Comparison of ENCODE assay signal across 30 cellular contexts in genomic region chr2:151805961-151806360, GRCh38.
"Had no signal": no experiment of that assay in that cellular context is flagged by ENCODE, and none has a peak within 500 bp of the region (broad histone marks: within the 10 kb centered on the region; RNA-seq: fewer than 3 reads in every experiment).

No MANE protein-coding gene starts in this region.

- H3K27ac ChIP-seq: adrenal gland, body of pancreas, breast epithelium, Peyer's patch, SJSA1 had no signal

- H3K4me3 Mint-ChIP-seq: activated CD4-positive, alpha-beta T cell treated with anti-CD3 and anti-CD28 coated beads, Interleukin-2, amount 10 ng/mL, durations not matched to agents 24 days and 14 days; activated T-cell treated with anti-CD3 and anti-CD28 coated beads, Interleukin-2, amount 50 U/mL, for 72 hours; activated T-helper 17 cell treated with anti-CD3 and anti-CD28 coated beads, Interleukin-2, amount 50 U/mL, for 72 hours; T-helper 1 cell treated with Interleukin-12 subunit alpha and Interleukin-12 subunit beta and Interleukin-4 antibody, amounts not matched to agents 30 μg/mL and 1 μg/mL, for 36 hours; T-helper 2 cell treated with Interferon-gamma antibody and Interleukin-4, amounts not matched to agents 5 μg/mL and 100 μg/mL, for 36 hours had no signal

- H3K4me3 ChIP-seq: adrenal gland, body of pancreas, breast epithelium, Peyer's patch, SJSA1 had no signal

- ATAC-seq: activated T-cell treated with anti-CD3 and anti-CD28 coated beads, Interleukin-2, amount 50 U/mL, for 72 hours; activated T-helper 17 cell treated with anti-CD3 and anti-CD28 coated beads, Interleukin-2, amount 50 U/mL, for 72 hours; body of pancreas; PC-3 had no signal

- H3K27me3 ChIP-seq: adrenal gland, body of pancreas, breast epithelium, Peyer's patch, SJSA1 had no signal

- FAIRE-seq: astrocyte had no signal

- H3K27me3 Mint-ChIP-seq: activated CD4-positive, alpha-beta T cell treated with anti-CD3 and anti-CD28 coated beads, Interleukin-2, amount 10 ng/mL, durations not matched to agents 24 days and 14 days; activated T-helper 17 cell treated with anti-CD3 and anti-CD28 coated beads, Interleukin-2, amount 50 U/mL, for 72 hours had no signal

- H3K27ac Mint-ChIP-seq: activated CD4-positive, alpha-beta T cell treated with anti-CD3 and anti-CD28 coated beads, Interleukin-2, amount 10 ng/mL, durations not matched to agents 24 days and 14 days; activated T-cell treated with anti-CD3 and anti-CD28 coated beads, Interleukin-2, amount 50 U/mL, for 72 hours; activated T-helper 17 cell treated with anti-CD3 and anti-CD28 coated beads, Interleukin-2, amount 50 U/mL, for 72 hours; T-helper 1 cell treated with Interleukin-12 subunit alpha and Interleukin-12 subunit beta and Interleukin-4 antibody, amounts not matched to agents 30 μg/mL and 1 μg/mL, for 36 hours; T-helper 2 cell treated with Interferon-gamma antibody and Interleukin-4, amounts not matched to agents 5 μg/mL and 100 μg/mL, for 36 hours had no signal

- DNase-seq: activated CD4-positive, alpha-beta T cell treated with anti-CD3 and anti-CD28 coated beads, Interleukin-2, amount 10 ng/mL, durations not matched to agents 24 days and 14 days; activated CD4-positive, alpha-beta T cell treated with anti-CD3 and anti-CD28 coated beads, Interleukin-2, amount 50 U/mL, for 4 hours; activated effector memory CD4-positive, alpha-beta T cell treated with anti-CD3 and anti-CD28 coated beads, Interleukin-2, amount 50 U/mL, for 16 hours; activated naive CD4-positive, alpha-beta T cell; activated naive CD4-positive, alpha-beta T cell treated with anti-CD3 and anti-CD28 coated beads, Interleukin-2, amount 50 U/mL, for 16 hours; activated T-cell treated with anti-CD3 and anti-CD28 coated beads, Interleukin-2, amount 50 U/mL, for 1 hour; activated T-cell treated with anti-CD3 and anti-CD28 coated beads, Interleukin-2, amount 50 U/mL, for 72 hours; adrenal gland; body of pancreas; Karpas-422; KBM-7; NCI-H1048; NCI-H1436 treated with DMSO at 0.1 percent for 48 hours; NCI-H1694 treated with DMSO at 0.1 percent for 48 hours; NCI-H2029; NCI-H510A; NCI-H526; NCI-H748 treated with DMSO at 0.1 percent for 48 hours; NK-92 treated with Interleukin-12 subunit alpha and Interleukin-12 subunit beta, amount 100 ng/mL, for 24 hours; PC-3; Peyer's patch; RPMI8226; SHP77 treated with DMSO at 0.1 percent for 48 hours; SK-N-SH had no signal

- H3K36me3 ChIP-seq: breast epithelium had no signal

- H3K9me3 ChIP-seq: adrenal gland, breast epithelium, Peyer's patch, SJSA1, SK-N-SH had no signal

- H3K4me1 ChIP-seq: adrenal gland, breast epithelium, Peyer's patch, SJSA1 had no signal

- H3K9me3 Mint-ChIP-seq: activated CD4-positive, alpha-beta T cell treated with anti-CD3 and anti-CD28 coated beads, Interleukin-2, amount 10 ng/mL, durations not matched to agents 24 days and 14 days; activated T-cell treated with anti-CD3 and anti-CD28 coated beads, Interleukin-2, amount 50 U/mL, for 72 hours; activated T-helper 17 cell treated with anti-CD3 and anti-CD28 coated beads, Interleukin-2, amount 50 U/mL, for 72 hours; T-helper 1 cell treated with Interleukin-12 subunit alpha and Interleukin-12 subunit beta and Interleukin-4 antibody, amounts not matched to agents 30 μg/mL and 1 μg/mL, for 36 hours; T-helper 2 cell treated with Interferon-gamma antibody and Interleukin-4, amounts not matched to agents 5 μg/mL and 100 μg/mL, for 36 hours had no signal
